Comparison of ENCODE assay signal across 1 cellular context in genomic region chr4:39527296-39528055, GRCh38.
TF ChIP-seq lines count a peak whose summit lies in the region.

TSS of gene UGDH (minus strand) at chr4:39527439. CDS start at chr4:39521512, 5,927 bp downstream.

TF ChIP-seq in K562, 482 proteins besides CTCF, POLR2A, EP300 and RAD21 (continued from another document and continues in another):
- peak; percentile 70 to 94 (median 81); a peak in 5 of 6 replicates for TF ChIP-seq ZBTB11 (CRISPR knock-in tag; IDR thresholded peaks at IDR 0.05)
- TF ChIP-seq, protein P1, sequence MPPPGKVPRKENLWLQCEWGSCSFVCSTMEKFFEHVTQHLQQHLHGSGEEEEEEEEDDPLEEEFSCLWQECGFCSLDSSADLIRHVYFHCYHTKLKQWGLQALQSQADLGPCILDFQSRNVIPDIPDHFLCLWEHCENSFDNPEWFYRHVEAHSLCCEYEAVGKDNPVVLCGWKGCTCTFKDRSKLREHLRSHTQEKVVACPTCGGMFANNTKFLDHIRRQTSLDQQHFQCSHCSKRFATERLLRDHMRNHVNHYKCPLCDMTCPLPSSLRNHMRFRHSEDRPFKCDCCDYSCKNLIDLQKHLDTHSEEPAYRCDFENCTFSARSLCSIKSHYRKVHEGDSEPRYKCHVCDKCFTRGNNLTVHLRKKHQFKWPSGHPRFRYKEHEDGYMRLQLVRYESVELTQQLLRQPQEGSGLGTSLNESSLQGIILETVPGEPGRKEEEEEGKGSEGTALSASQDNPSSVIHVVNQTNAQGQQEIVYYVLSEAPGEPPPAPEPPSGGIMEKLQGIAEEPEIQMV (tag; conservative IDR thresholded peaks at IDR 0.05; ENCODE audit: low read depth): no peak
- TF ChIP-seq ZNF431 (CRISPR knock-in tag; IDR thresholded peaks at IDR 0.05): no peak; the same call in 1 of the 2 replicates
- no peak for TF ChIP-seq ZNF592 (IDR thresholded peaks at IDR 0.05)
- no peak for TF ChIP-seq FOXA3 (CRISPR knock-in tag; conservative IDR thresholded peaks at IDR 0.05 in 1 of 2, IDR thresholded peaks at IDR 0.05 in 1 of 2)
- TF ChIP-seq ZBED1 (IDR thresholded peaks at IDR 0.05): no peak
- TF ChIP-seq FIP1L1 (IDR thresholded peaks at IDR 0.05; ENCODE audit: low read depth, low read length, poor library complexity, severe bottlenecking): peak; percentile 43
- no peak for TF ChIP-seq TCFL5 (CRISPR knock-in tag; conservative IDR thresholded peaks at IDR 0.05)
- peak; percentile 58; the same call in 1 of the 2 replicates for TF ChIP-seq MXI1 (IDR thresholded peaks at IDR 0.05; ENCODE audit: low read depth, low read length)
- TF ChIP-seq ZNF780A (CRISPR knock-in tag; IDR thresholded peaks at IDR 0.05): no peak
- peak; percentile 91; the same call in 1 of the 2 replicates for TF ChIP-seq FOXP1 (CRISPR knock-in tag; IDR thresholded peaks at IDR 0.05)
- 0 out of 2 replicates have a peak, but pooled peaks have one; percentile 35 for TF ChIP-seq TAF7 (tag; IDR thresholded peaks at IDR 0.05)
- TF ChIP-seq NFXL1 (CRISPR knock-in tag; IDR thresholded peaks at IDR 0.05): no peak
- no peak for TF ChIP-seq ZNF146 (CRISPR knock-in tag; IDR thresholded peaks at IDR 0.05; ENCODE audit: unreplicated experiment)
- TF ChIP-seq, protein P2, sequence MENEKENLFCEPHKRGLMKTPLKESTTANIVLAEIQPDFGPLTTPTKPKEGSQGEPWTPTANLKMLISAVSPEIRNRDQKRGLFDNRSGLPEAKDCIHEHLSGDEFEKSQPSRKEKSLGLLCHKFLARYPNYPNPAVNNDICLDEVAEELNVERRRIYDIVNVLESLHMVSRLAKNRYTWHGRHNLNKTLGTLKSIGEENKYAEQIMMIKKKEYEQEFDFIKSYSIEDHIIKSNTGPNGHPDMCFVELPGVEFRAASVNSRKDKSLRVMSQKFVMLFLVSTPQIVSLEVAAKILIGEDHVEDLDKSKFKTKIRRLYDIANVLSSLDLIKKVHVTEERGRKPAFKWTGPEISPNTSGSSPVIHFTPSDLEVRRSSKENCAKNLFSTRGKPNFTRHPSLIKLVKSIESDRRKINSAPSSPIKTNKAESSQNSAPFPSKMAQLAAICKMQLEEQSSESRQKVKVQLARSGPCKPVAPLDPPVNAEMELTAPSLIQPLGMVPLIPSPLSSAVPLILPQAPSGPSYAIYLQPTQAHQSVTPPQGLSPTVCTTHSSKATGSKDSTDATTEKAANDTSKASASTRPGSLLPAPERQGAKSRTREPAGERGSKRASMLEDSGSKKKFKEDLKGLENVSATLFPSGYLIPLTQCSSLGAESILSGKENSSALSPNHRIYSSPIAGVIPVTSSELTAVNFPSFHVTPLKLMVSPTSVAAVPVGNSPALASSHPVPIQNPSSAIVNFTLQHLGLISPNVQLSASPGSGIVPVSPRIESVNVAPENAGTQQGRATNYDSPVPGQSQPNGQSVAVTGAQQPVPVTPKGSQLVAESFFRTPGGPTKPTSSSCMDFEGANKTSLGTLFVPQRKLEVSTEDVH (IDR thresholded peaks at IDR 0.05; ENCODE audit: low read depth, partially characterized antibody): peak; percentile 65
- peak; percentile 43 for TF ChIP-seq DACH1 (IDR thresholded peaks at IDR 0.05; ENCODE audit: partially characterized antibody)
- no peak for TF ChIP-seq RBM34 (IDR thresholded peaks at IDR 0.05; ENCODE audit: borderline replicate concordance, insufficient read depth, low read length)
- TF ChIP-seq ZNF165 (CRISPR knock-in tag; IDR thresholded peaks at IDR 0.05; ENCODE audit: borderline replicate concordance): 0 out of 2 replicates have a peak, but pooled peaks have one; percentile 60
- TF ChIP-seq MTA1 (IDR thresholded peaks at IDR 0.05; ENCODE audit: borderline replicate concordance): no peak
- no peak for TF ChIP-seq CREB5 (CRISPR knock-in tag; IDR thresholded peaks at IDR 0.05)
- TF ChIP-seq GATAD2A (IDR thresholded peaks at IDR 0.05): no peak; the same call in 1 of the 2 replicates
- peak; percentile 100 for TF ChIP-seq EP400 (IDR thresholded peaks at IDR 0.05)
- TF ChIP-seq MCM7 (IDR thresholded peaks at IDR 0.05): no peak
- TF ChIP-seq TRIM24 (IDR thresholded peaks at IDR 0.05): peak in 1 of 2 experiments; percentile 63; a peak in 2 of 4 replicates
- TF ChIP-seq ZNF583 (CRISPR knock-in tag; IDR thresholded peaks at IDR 0.05): no peak; the same call in 1 of the 2 replicates
- TF ChIP-seq TAF15 (IDR thresholded peaks at IDR 0.05; ENCODE audit: low read depth, low read length): no peak
- peak; percentile 85 to 87 for TF ChIP-seq NRF1 (conservative IDR thresholded peaks at IDR 0.05 in 1 of 2, IDR thresholded peaks at IDR 0.05 in 1 of 2)
- TF ChIP-seq POLR2AphosphoS2 (IDR thresholded peaks at IDR 0.05; ENCODE audit: low read length): peak; percentile 41; the same call in 1 of the 2 replicates
- TF ChIP-seq IRF1 (CRISPR knock-in tag; IDR thresholded peaks at IDR 0.05; ENCODE audit: borderline replicate concordance): no peak
- TF ChIP-seq ZNF12 (CRISPR knock-in tag; IDR thresholded peaks at IDR 0.05): 0 out of 2 replicates have a peak, but pooled peaks have one; percentile 12
- TF ChIP-seq, protein P3, sequence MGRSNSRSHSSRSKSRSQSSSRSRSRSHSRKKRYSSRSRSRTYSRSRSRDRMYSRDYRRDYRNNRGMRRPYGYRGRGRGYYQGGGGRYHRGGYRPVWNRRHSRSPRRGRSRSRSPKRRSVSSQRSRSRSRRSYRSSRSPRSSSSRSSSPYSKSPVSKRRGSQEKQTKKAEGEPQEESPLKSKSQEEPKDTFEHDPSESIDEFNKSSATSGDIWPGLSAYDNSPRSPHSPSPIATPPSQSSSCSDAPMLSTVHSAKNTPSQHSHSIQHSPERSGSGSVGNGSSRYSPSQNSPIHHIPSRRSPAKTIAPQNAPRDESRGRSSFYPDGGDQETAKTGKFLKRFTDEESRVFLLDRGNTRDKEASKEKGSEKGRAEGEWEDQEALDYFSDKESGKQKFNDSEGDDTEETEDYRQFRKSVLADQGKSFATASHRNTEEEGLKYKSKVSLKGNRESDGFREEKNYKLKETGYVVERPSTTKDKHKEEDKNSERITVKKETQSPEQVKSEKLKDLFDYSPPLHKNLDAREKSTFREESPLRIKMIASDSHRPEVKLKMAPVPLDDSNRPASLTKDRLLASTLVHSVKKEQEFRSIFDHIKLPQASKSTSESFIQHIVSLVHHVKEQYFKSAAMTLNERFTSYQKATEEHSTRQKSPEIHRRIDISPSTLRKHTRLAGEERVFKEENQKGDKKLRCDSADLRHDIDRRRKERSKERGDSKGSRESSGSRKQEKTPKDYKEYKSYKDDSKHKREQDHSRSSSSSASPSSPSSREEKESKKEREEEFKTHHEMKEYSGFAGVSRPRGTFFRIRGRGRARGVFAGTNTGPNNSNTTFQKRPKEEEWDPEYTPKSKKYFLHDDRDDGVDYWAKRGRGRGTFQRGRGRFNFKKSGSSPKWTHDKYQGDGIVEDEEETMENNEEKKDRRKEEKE (IDR thresholded peaks at IDR 0.05; ENCODE audit: borderline replicate concordance in 1 of 2, control insufficient read depth in 1 of 2, low read depth in 2 of 2, low read length in 1 of 2): no peak
- no peak for TF ChIP-seq NR2F6 (CRISPR knock-in tag; IDR thresholded peaks at IDR 0.05)
- peak; percentile 91 for TF ChIP-seq ZEB2 (IDR thresholded peaks at IDR 0.05)
- TF ChIP-seq, protein P4, sequence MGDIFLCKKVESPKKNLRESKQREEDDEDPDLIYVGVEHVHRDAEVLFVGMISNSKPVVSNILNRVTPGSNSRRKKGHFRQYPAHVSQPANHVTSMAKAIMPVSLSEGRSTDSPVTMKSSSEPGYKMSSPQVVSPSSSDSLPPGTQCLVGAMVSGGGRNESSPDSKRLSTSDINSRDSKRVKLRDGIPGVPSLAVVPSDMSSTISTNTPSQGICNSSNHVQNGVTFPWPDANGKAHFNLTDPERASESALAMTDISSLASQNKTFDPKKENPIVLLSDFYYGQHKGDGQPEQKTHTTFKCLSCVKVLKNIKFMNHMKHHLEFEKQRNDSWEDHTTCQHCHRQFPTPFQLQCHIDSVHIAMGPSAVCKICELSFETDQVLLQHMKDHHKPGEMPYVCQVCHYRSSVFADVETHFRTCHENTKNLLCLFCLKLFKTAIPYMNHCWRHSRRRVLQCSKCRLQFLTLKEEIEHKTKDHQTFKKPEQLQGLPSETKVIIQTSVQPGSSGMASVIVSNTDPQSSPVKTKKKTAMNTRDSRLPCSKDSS (IDR thresholded peaks at IDR 0.05; ENCODE audit: low read depth, partially characterized antibody): no peak
- TF ChIP-seq ZNF586 (CRISPR knock-in tag; conservative IDR thresholded peaks at IDR 0.05): no peak
- TF ChIP-seq ZNF41 (CRISPR knock-in tag; conservative IDR thresholded peaks at IDR 0.05): no peak
- TF ChIP-seq PCBP2 (IDR thresholded peaks at IDR 0.05; ENCODE audit: low read depth, low read length, poor library complexity, severe bottlenecking): no peak
- no peak for TF ChIP-seq TEAD2 (tag; IDR thresholded peaks at IDR 0.05)
- no peak for TF ChIP-seq CHD1 (IDR thresholded peaks at IDR 0.05; ENCODE audit: low read length)
- peak; percentile 83 for TF ChIP-seq OTX1 (CRISPR knock-in tag; IDR thresholded peaks at IDR 0.05)
- no peak for TF ChIP-seq SIRT6 (IDR thresholded peaks at IDR 0.05; ENCODE audit: low read depth, low read length)
- no peak for TF ChIP-seq TRIM28 (IDR thresholded peaks at IDR 0.05)
- no peak for TF ChIP-seq PPARD (CRISPR knock-in tag; IDR thresholded peaks at IDR 0.05)
- no peak for TF ChIP-seq GTF2B (IDR thresholded peaks at IDR 0.05; ENCODE audit: extremely low read depth, insufficient read length)
